Comparison of ENCODE assay signal across 9 cellular contexts in the genomic region with DNA sequence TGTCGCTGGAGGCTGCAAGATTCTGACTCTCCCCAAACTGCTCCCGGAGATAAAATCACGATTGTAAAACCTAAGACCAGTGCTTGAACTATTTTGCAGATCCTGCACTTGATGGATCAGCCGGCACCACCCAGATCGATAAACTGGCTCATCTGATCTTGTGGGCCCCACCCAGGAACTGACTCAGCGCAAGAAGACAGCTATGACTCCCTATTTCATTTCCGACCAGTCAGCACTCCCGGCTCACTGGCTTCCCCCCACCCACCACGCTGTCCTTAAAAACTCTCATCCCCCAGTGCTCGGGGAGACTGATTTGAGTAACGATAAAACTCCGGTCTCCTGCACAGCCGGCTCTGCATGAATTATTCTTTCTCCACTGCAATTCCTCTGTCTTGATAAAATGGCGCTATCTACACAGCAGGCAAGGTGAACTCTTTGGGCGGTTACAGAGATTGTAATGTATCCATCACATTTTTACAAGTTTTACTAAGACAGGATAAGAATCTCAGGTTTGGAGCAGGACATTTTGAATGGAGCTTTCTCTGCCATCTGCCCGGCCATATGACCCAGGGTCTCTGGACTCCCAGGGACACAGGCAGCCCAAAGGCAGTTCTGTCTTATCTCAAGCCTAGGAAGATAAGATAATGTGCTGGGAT. TPM values are rescaled to one million over a fixed set of nuclear protein-coding genes. Genes with fewer than 3 reads are reported as not detected.
DNase-seq lines count a peak whose midpoint lies in the region; ATAC-seq and TF ChIP-seq lines count a peak whose summit lies in the region.
"Had no signal": no experiment of that assay in that cellular context is flagged by ENCODE, and none has a peak within 500 bp of the region (broad histone marks: within the 10 kb centered on the region; RNA-seq: fewer than 3 reads in every experiment).

No MANE protein-coding gene starts in this region.

- TF ChIP-seq CTCF in mucosa of descending colon (IDR thresholded peaks at IDR 0.05) (no peak), spleen (IDR thresholded peaks at IDR 0.05 in 8 of 11, conservative IDR thresholded peaks at IDR 0.05 in 3 of 11) (no peak)

- H3K27me3 ChIP-seq in HUES48 (ENCODE audit: control insufficient read depth, insufficient read depth, low read length) = no peaks in the 10 kb centered on the region
- H3K27me3 ChIP-seq in spleen (replicated peaks in 1 of 7) = peaks cover 0 to 40% (median 0%) of the 10 kb centered on the region in 7 donors

- TF ChIP-seq POLR2A in spleen (IDR thresholded peaks at IDR 0.05) = no peak

- peaks cover 0 to 10% of the 10 kb centered on the region in 2 donors for H3K4me1 Mint-ChIP-seq in effector memory CD8-positive, alpha-beta T cell (ENCODE audit: low read depth in 2 of 2)

- H3K36me3 ChIP-seq in HUES48 (ENCODE audit: control insufficient read depth, insufficient read depth, low read length) (no peaks in the 10 kb centered on the region), mucosa of descending colon (ENCODE audit: low read depth) (no peaks in the 10 kb centered on the region), spleen (no peaks in the 10 kb centered on the region)
- H3K36me3 ChIP-seq: sigmoid colon had no signal

- peak overlapping the region; percentile 58 to 71 for H3K4me3 Mint-ChIP-seq in effector memory CD8-positive, alpha-beta T cell

- ATAC-seq in effector memory CD8-positive, alpha-beta T cell (replicated peaks) = peak; percentile 21
- ATAC-seq in mucosa of descending colon = no peak

- 33 to 61% (median 47%) methylated on average over 16 of the region's 16 CpGs for WGBS in spleen, 5 donors

- no peak overlapping the region for H3K9ac ChIP-seq in HUES48 (ENCODE audit: low read depth, low read length)

- H3K4me3 ChIP-seq in HUES48 (ENCODE audit: low read depth, low read length) = no peak overlapping the region
- no peak overlapping the region for H3K4me3 ChIP-seq in mucosa of descending colon
- peak overlapping the region in 1 of 8 donors; percentile 15 for H3K4me3 ChIP-seq in spleen
- H3K4me3 ChIP-seq: sigmoid colon had no signal

- intact Hi-C loops in mucosa of descending colon (cut with DNase I, micrococcal nuclease) (no loop called here), spleen (cut with DNase I; ENCODE audit: low total_unique reads) (no loop called here)

- H3K4me1 ChIP-seq in HUES48 (ENCODE audit: control insufficient read depth, insufficient read depth, low read length) (peaks cover 9% of the 10 kb centered on the region; the same call in 1 of the 2 replicates), mucosa of descending colon (ENCODE audit: low read depth) (no peaks in the 10 kb centered on the region), spleen (peaks cover 0 to 12% (median 0%) of the 10 kb centered on the region in 6 donors)
- H3K4me1 ChIP-seq: sigmoid colon had no signal

- H3K27ac ChIP-seq in HUES48 (ENCODE audit: low read depth, low read length) (peak overlapping the region; percentile 5), spleen (no peak overlapping the region)
- H3K27ac ChIP-seq: sigmoid colon had no signal

- no peak overlapping the region for H3K27ac Mint-ChIP-seq in effector memory CD8-positive, alpha-beta T cell

- H3K9me3 Mint-ChIP-seq in effector memory CD8-positive, alpha-beta T cell = no peaks in the 10 kb centered on the region

- DNase-seq in activated CD4-positive, CD25-positive, alpha-beta regulatory T cell treated with anti-CD3 and anti-CD28 coated beads, Interleukin-2, amount 50 U/mL, for 72 hours = peak; percentile 45
- DNase-seq in effector memory CD8-positive, alpha-beta T cell = no peak
- DNase-seq in stimulated activated CD4-positive, alpha-beta T cell treated with anti-CD3 and anti-CD28 coated beads, Interleukin-4, amount 100 ng/mL, for 4 hours = peak; percentile 37 to 55
- DNase-seq in mucosa of descending colon (no peak), DMS114 treated with DMSO at 0.1 percent for 48 hours (lab: John Stamatoyannopoulos, UW; ENCODE audit: unreplicated experiment) (no peak), spleen (no peak)
- DNase-seq: NCI-H2081 treated with DMSO at 0.1 percent for 48 hours, sigmoid colon had no signal

- H3K9me3 ChIP-seq in HUES48 (ENCODE audit: control insufficient read depth, insufficient read depth, low read length) = no peaks in the 10 kb centered on the region
- no peaks in the 10 kb centered on the region for H3K9me3 ChIP-seq in mucosa of descending colon
- no peaks in the 10 kb centered on the region for H3K9me3 ChIP-seq in spleen
- H3K9me3 ChIP-seq: sigmoid colon had no signal

- H3K36me3 Mint-ChIP-seq in effector memory CD8-positive, alpha-beta T cell (ENCODE audit: insufficient read depth) = no peaks in the 10 kb centered on the region

- peaks cover 36 to 61% of the 10 kb centered on the region in 2 donors for H3K27me3 Mint-ChIP-seq in effector memory CD8-positive, alpha-beta T cell

RNA-seq across cellular contexts. Expression of a gene that starts 10.6 kb away (rescaled TPM):
- total RNA-seq in mucosa of descending colon (10 to 100 TPM; 16.4 to 24.5 (median 21.5) TPM), spleen (10 to 100 TPM in 2 of 7 donors, 1 to 10 TPM in 5; 6.7 to 18.7 (median 9.7) TPM)
- polyA plus RNA-seq in spleen = 1 to 10 TPM; 1.8 to 4.5 (median 2.3) TPM

RNA-seq across cellular contexts. Expression of a gene that starts 31.5 kb away (rescaled TPM):
- total RNA-seq in mucosa of descending colon (10 to 100 TPM; 27.3 to 36.0 (median 28.2) TPM), spleen (10 to 100 TPM; 19.2 to 34.1 (median 24.1) TPM)
- polyA plus RNA-seq in spleen = 10 to 100 TPM; 29.8 to 40.6 (median 34.5) TPM

RNA-seq across cellular contexts. Expression of a gene that starts 52.2 kb away (rescaled TPM):
- total RNA-seq in mucosa of descending colon (not detected), spleen (not detected)
- under 1 TPM in 1 of 3 donors, not detected in 2; 0.09 TPM for polyA plus RNA-seq in spleen
- total RNA-seq: sigmoid colon had no signal

Comparison
In these comparisons a context has a peak if more than half of its experiments do, and no peak if none do; other contexts are left out.
1. DNase-seq: peak in activated CD4-positive, CD25-positive, alpha-beta regulatory T cell treated with anti-CD3 and anti-CD28 coated beads, Interleukin-2, amount 50 U/mL, for 72 hours (single experiment) and stimulated activated CD4-positive, alpha-beta T cell treated with anti-CD3 and anti-CD28 coated beads, Interleukin-4, amount 100 ng/mL, for 4 hours (2 of 2); none in effector memory CD8-positive, alpha-beta T cell (0 of 3), mucosa of descending colon (0 of 3), DMS114 treated with DMSO at 0.1 percent for 48 hours (single experiment) and spleen (single experiment).